Comparison of ENCODE assay signal across 21 cellular contexts in genomic region chr6:41297248-41297647, GRCh38. TPM values are rescaled to one million over a fixed set of nuclear protein-coding genes. Genes with fewer than 3 reads are reported as not detected.
"Had no signal": no experiment of that assay in that cellular context is flagged by ENCODE, and none has a peak within 500 bp of the region (broad histone marks: within the 10 kb centered on the region; RNA-seq: fewer than 3 reads in every experiment).

No MANE protein-coding gene starts in this region.

RNA-seq across cellular contexts. Expression of gene TREM1, which starts 10.8 kb away (rescaled TPM):
- total RNA-seq: activated B cell treated with CpG ODN at 0.5 μM for 24 hours; activated CD4-positive, alpha-beta T cell treated with anti-CD3 and anti-CD28 coated beads, Interleukin-2, amount 10 ng/mL, durations not matched to agents 24 days and 14 days; activated CD8-positive, alpha-beta memory T cell treated with anti-CD3 and anti-CD28 coated beads for 36 hours; activated CD8-positive, alpha-beta T cell treated with anti-CD3 and anti-CD28 coated beads for 36 hours; activated T-cell treated with anti-CD3 and anti-CD28 coated beads, Interleukin-2, amount 50 U/mL, for 4 hours; activated T-helper 1 cell treated with anti-CD3 and anti-CD28 coated beads, Interleukin-12 subunit alpha, Interleukin-12 subunit beta, Interleukin-2, Interleukin-4 antibody, amounts not matched to agents 30 ng/mL and 10 ng/mL and 1 ng/mL, durations not matched to agents 14 hours and 24 hours and 36 hours; body of pancreas; cardiac muscle cell; T-helper 1 cell treated with Interleukin-12 subunit alpha and Interleukin-12 subunit beta and Interleukin-4 antibody, amounts not matched to agents 30 ng/mL and 1 ng/mL, for 36 hours; T-helper 2 cell treated with Interferon-gamma antibody and Interleukin-4, amounts not matched to agents 100 ng/mL and 5 ng/mL, for 36 hours had no signal
- polyA plus RNA-seq: cardiac muscle cell had no signal

RNA-seq across cellular contexts. Expression of gene NCR2, which starts 38.2 kb away (rescaled TPM):
- total RNA-seq: activated B cell treated with CpG ODN at 0.5 μM for 24 hours; activated CD4-positive, alpha-beta memory T cell treated with anti-CD3 and anti-CD28 coated beads for 36 hours; activated CD4-positive, alpha-beta T cell treated with anti-CD3 and anti-CD28 coated beads, Interleukin-2, amount 10 ng/mL, durations not matched to agents 24 days and 14 days; activated CD8-positive, alpha-beta memory T cell treated with anti-CD3 and anti-CD28 coated beads for 36 hours; activated naive CD4-positive, alpha-beta T cell treated with anti-CD3 and anti-CD28 coated beads, Interleukin-2, amount 50 U/mL, for 72 hours; activated T-cell treated with anti-CD3 and anti-CD28 coated beads, Interleukin-2, amount 50 U/mL, for 4 hours; activated T-cell treated with anti-CD3 and anti-CD28 coated beads, Interleukin-2, amount 50 U/mL, for 72 hours; activated T-helper 1 cell treated with anti-CD3 and anti-CD28 coated beads, Interleukin-12 subunit alpha, Interleukin-12 subunit beta, Interleukin-2, Interleukin-4 antibody, amounts not matched to agents 30 ng/mL and 10 ng/mL and 1 ng/mL, durations not matched to agents 14 hours and 24 hours and 36 hours; activated T-helper 17 cell treated with anti-CD3 and anti-CD28 coated beads, Interleukin-2, amount 50 U/mL, for 72 hours; adrenal gland; aorta; astrocyte; body of pancreas; breast epithelium; cardiac muscle cell; chondrocyte; T-cell; T-helper 1 cell treated with Interleukin-12 subunit alpha and Interleukin-12 subunit beta and Interleukin-4 antibody, amounts not matched to agents 30 ng/mL and 1 ng/mL, for 36 hours; T-helper 17 cell; T-helper 2 cell treated with Interferon-gamma antibody and Interleukin-4, amounts not matched to agents 100 ng/mL and 5 ng/mL, for 36 hours had no signal
- polyA plus RNA-seq: adrenal gland, aorta, cardiac muscle cell had no signal
